In genomic region chr17:77450742-77451270, GRCh38 we compare ENCODE assay signal across 8 cellular contexts.
A peak's percentile ranks its signal among the peaks of the same experiment; 100 is the strongest.
DNase-seq lines count a peak whose midpoint lies in the region; ATAC-seq and TF ChIP-seq lines count a peak whose summit lies in the region.

No MANE protein-coding gene starts in this region.

- H3F3A ChIP-seq in neural cell (ENCODE audit: insufficient read depth, low read length, poor library complexity, severe bottlenecking): no peaks in the 10 kb centered on the region

- CTCF ChIA-PET in BJ (lab: Yijun Ruan, JAX): interaction anchor here (0.9 to 2.2 kb wide), 3 partner anchors 10 to 44 kb away, joined by 3 to 6 read pairs (median 6); no protein-coding TSS in a partner anchor

- H3K9me3 ChIP-seq in NT2/D1 (ENCODE audit: insufficient read depth, low read length) (no peaks in the 10 kb centered on the region), neural cell (ENCODE audit: low read length) (no peaks in the 10 kb centered on the region)

- H3K4me1 Mint-ChIP-seq in effector memory CD8-positive, alpha-beta T cell (ENCODE audit: low read depth in 2 of 2): peaks cover 67 to 72% of the 10 kb centered on the region in 2 donors

- DNase-seq in BJ (ENCODE audit: low read depth) (no peak), NT2/D1 (ENCODE audit: low read depth, low spot score) (no peak), germinal center (ENCODE audit: low spot score) (no peak), SIG-M5 (lab: John Stamatoyannopoulos, UW) (no peak)
- no peak for DNase-seq in effector memory CD8-positive, alpha-beta T cell

- TF ChIP-seq EP300 in neural cell (conservative IDR thresholded peaks at IDR 0.05; ENCODE audit: poor library complexity, severe bottlenecking): no peak

- POLR2A ChIA-PET in BJ (lab: Charles Lee): no interaction called here

- H3K27ac Mint-ChIP-seq in effector memory CD8-positive, alpha-beta T cell: peak overlapping the region; percentile 95 to 99

- H3K27me3 ChIP-seq in BJ (ENCODE audit: control insufficient read depth, insufficient read depth, low read length) (no peaks in the 10 kb centered on the region), NT2/D1 (ENCODE audit: insufficient read depth, insufficient read length) (no peaks in the 10 kb centered on the region), neural cell (ENCODE audit: insufficient read depth, low read depth, low read length) (no peaks in the 10 kb centered on the region)

- peak overlapping the region; percentile 40 for H3K4me3 ChIP-seq in BJ (ENCODE audit: low read depth, low read length)
- H3K4me3 ChIP-seq in NT2/D1 (ENCODE audit: insufficient read length, low read depth): peak overlapping the region; percentile 83
- H3K4me3 ChIP-seq in neural cell (ENCODE audit: low read length): peak overlapping the region; percentile 74

- H3K9ac ChIP-seq in NT2/D1 (ENCODE audit: insufficient read length, low read depth) (peak overlapping the region; percentile 93), neural cell (ENCODE audit: low read length) (peak overlapping the region; percentile 95)

- no peaks in the 10 kb centered on the region for H4K20me1 ChIP-seq in neural cell (ENCODE audit: insufficient read depth)

- TF ChIP-seq RAD21 in neural cell (conservative IDR thresholded peaks at IDR 0.05): no peak

- ATAC-seq in effector memory CD8-positive, alpha-beta T cell (replicated peaks): no peak
- no peak for ATAC-seq in HG03342 (IDR thresholded peaks at IDR 0.05; ENCODE audit: unreplicated experiment)
- ATAC-seq in GM21717 (IDR thresholded peaks at IDR 0.05; ENCODE audit: unreplicated experiment): no peak

- TF ChIP-seq CTCF in BJ (IDR thresholded peaks at IDR 0.05; ENCODE audit: insufficient read depth, low read depth, low read length): no peak
- TF ChIP-seq CTCF in neural cell (IDR thresholded peaks at IDR 0.05; ENCODE audit: poor library complexity, severe bottlenecking): no peak

- no peaks in the 10 kb centered on the region for H3K9me2 ChIP-seq in neural cell (ENCODE audit: insufficient read depth, low read length)

- peaks cover 35% of the 10 kb centered on the region for H3K36me3 Mint-ChIP-seq in effector memory CD8-positive, alpha-beta T cell (ENCODE audit: insufficient read depth)

- H3K36me3 ChIP-seq in BJ (ENCODE audit: control insufficient read depth, insufficient read depth, low read length): peaks cover 2% of the 10 kb centered on the region; the same call in 1 of the 2 replicates
- peaks cover 22% of the 10 kb centered on the region for H3K36me3 ChIP-seq in NT2/D1 (ENCODE audit: insufficient read depth, insufficient read length, low read length)
- H3K36me3 ChIP-seq in neural cell (ENCODE audit: insufficient read depth, low read length): peaks cover 5% of the 10 kb centered on the region

- peak overlapping the region; percentile 61 for H2AFZ ChIP-seq in neural cell (ENCODE audit: low read depth, low read length)

- H3K9me3 Mint-ChIP-seq in effector memory CD8-positive, alpha-beta T cell: no peaks in the 10 kb centered on the region

- H3K4me1 ChIP-seq in NT2/D1 (ENCODE audit: insufficient read depth, insufficient read length): peaks cover 28% of the 10 kb centered on the region

- H3K27ac ChIP-seq in neural cell (ENCODE audit: low read length): peak overlapping the region; percentile 98

- H3K27me3 Mint-ChIP-seq in effector memory CD8-positive, alpha-beta T cell: no peaks in the 10 kb centered on the region

- peak overlapping the region; percentile 94 to 99 for H3K4me3 Mint-ChIP-seq in effector memory CD8-positive, alpha-beta T cell

- H3K79me2 ChIP-seq in neural cell (replicated peaks; ENCODE audit: insufficient read depth, low read length): peaks cover 60% of the 10 kb centered on the region

- peak overlapping the region; percentile 79 for H3K4me2 ChIP-seq in neural cell (ENCODE audit: low read length)

TF ChIP-seq in neural cell, 6 proteins besides CTCF, POLR2A, EP300 and RAD21:
- TF ChIP-seq REST (IDR thresholded peaks at IDR 0.05; ENCODE audit: borderline replicate concordance) (no peak), MXI1 (conservative IDR thresholded peaks at IDR 0.05; ENCODE audit: poor library complexity, severe bottlenecking) (peak; percentile 50)
